ENCODE assay signal across 13 cellular contexts in genomic region chr19:8655340-8655709, GRCh38. TPM values are rescaled to one million over a fixed set of nuclear protein-coding genes. Genes with fewer than 3 reads are reported as not detected.
DNase-seq lines count a peak whose midpoint lies in the region; TF ChIP-seq lines count a peak whose summit lies in the region.
"Had no signal": no experiment of that assay in that cellular context is flagged by ENCODE, and none has a peak within 500 bp of the region (broad histone marks: within the 10 kb centered on the region; RNA-seq: fewer than 3 reads in every experiment).

No MANE protein-coding gene starts in this region.

- no peaks in the 10 kb centered on the region for H3K36me3 ChIP-seq in vagina
- H3K36me3 ChIP-seq: gastrocnemius medialis had no signal

- no peak for TF ChIP-seq POLR2A in vagina (IDR thresholded peaks at IDR 0.05)

- H3K4me3 Mint-ChIP-seq in T-helper 1 cell treated with Interleukin-12 subunit alpha and Interleukin-12 subunit beta and Interleukin-4 antibody, amounts not matched to agents 30 μg/mL and 1 μg/mL, for 36 hours = peak overlapping the region; percentile 32

- DNase-seq in NCI-H1417 (lab: John Stamatoyannopoulos, UW) = peak in 2 of 3 experiments; percentile 10 to 26
- no peak for DNase-seq in NCI-H1417 treated with DMSO at 0.1 percent for 48 hours (lab: John Stamatoyannopoulos, UW)
- DNase-seq in activated naive CD4-positive, alpha-beta T cell treated with anti-CD3 and anti-CD28 coated beads, Interleukin-2, amount 50 U/mL, for 16 hours = peak; percentile 36
- DNase-seq in stimulated activated CD4-positive, alpha-beta T cell treated with anti-CD3 and anti-CD28 coated beads, Interleukin-4, amount 100 ng/mL, for 4 hours = peak; percentile 12 to 18
- DNase-seq in vagina (ENCODE audit: extremely low spot score in 2 of 2) = no peak
- DNase-seq in cortex of kidney (lab: John Stamatoyannopoulos, UW) = no peak
- DNase-seq in putamen (ENCODE audit: low spot score) = no peak
- DNase-seq: gastrocnemius medialis had no signal

- H3K27ac Mint-ChIP-seq in T-helper 1 cell treated with Interleukin-12 subunit alpha and Interleukin-12 subunit beta and Interleukin-4 antibody, amounts not matched to agents 30 μg/mL and 1 μg/mL, for 36 hours = no peak overlapping the region

- no peak for TF ChIP-seq CTCF in vagina (IDR thresholded peaks at IDR 0.05)

- peaks cover 9% of the 10 kb centered on the region for H3K4me1 Mint-ChIP-seq in T-helper 1 cell treated with Interleukin-12 subunit alpha and Interleukin-12 subunit beta and Interleukin-4 antibody, amounts not matched to agents 30 μg/mL and 1 μg/mL, for 36 hours (ENCODE audit: low read depth)

- H3K27me3 ChIP-seq in vagina = no peaks in the 10 kb centered on the region
- H3K27me3 ChIP-seq: gastrocnemius medialis had no signal

- H3K9me3 ChIP-seq in vagina = no peaks in the 10 kb centered on the region
- H3K9me3 ChIP-seq: gastrocnemius medialis had no signal

- H3K36me3 Mint-ChIP-seq in T-helper 1 cell treated with Interleukin-12 subunit alpha and Interleukin-12 subunit beta and Interleukin-4 antibody, amounts not matched to agents 30 μg/mL and 1 μg/mL, for 36 hours (ENCODE audit: low read depth) = no peaks in the 10 kb centered on the region

- no peak overlapping the region for H3K27ac ChIP-seq in vagina
- H3K27ac ChIP-seq: gastrocnemius medialis had no signal

- H3K4me1 ChIP-seq in vagina = no peaks in the 10 kb centered on the region
- H3K4me1 ChIP-seq: gastrocnemius medialis had no signal

- no peak overlapping the region for H3K4me3 ChIP-seq in vagina
- H3K4me3 ChIP-seq: gastrocnemius medialis had no signal

- peaks cover 18% of the 10 kb centered on the region for H3K27me3 Mint-ChIP-seq in T-helper 1 cell treated with Interleukin-12 subunit alpha and Interleukin-12 subunit beta and Interleukin-4 antibody, amounts not matched to agents 30 μg/mL and 1 μg/mL, for 36 hours (ENCODE audit: low read depth)

- no peaks in the 10 kb centered on the region for H3K9me3 Mint-ChIP-seq in T-helper 1 cell treated with Interleukin-12 subunit alpha and Interleukin-12 subunit beta and Interleukin-4 antibody, amounts not matched to agents 30 μg/mL and 1 μg/mL, for 36 hours

- intact Hi-C loops in vagina (cut with DNase I) = loop anchor here (10.0 kb wide), 2 partner anchors 419 to 1559 kb away; no protein-coding TSS in a partner anchor

RNA-seq across cellular contexts. Expression of gene NFILZ, which starts 24.9 kb away (rescaled TPM):
- total RNA-seq in vagina = not detected
- total RNA-seq: chondrocyte, gastrocnemius medialis, H4, liver, pulmonary artery endothelial cell had no signal

RNA-seq across cellular contexts. Expression of gene ACTL9, which starts 43.3 kb away (rescaled TPM):
- not detected for total RNA-seq in vagina
- total RNA-seq: chondrocyte, gastrocnemius medialis, H4, liver, pulmonary artery endothelial cell had no signal

RNA-seq across cellular contexts. Expression of gene ADAMTS10, which starts 44.8 kb away (rescaled TPM):
- 66.3 TPM for total RNA-seq in vagina

Comparison
In these comparisons a context has a peak if more than half of its experiments do, and no peak if none do; other contexts are left out.
1. DNase-seq: peak in NCI-H1417 (2 of 3), activated naive CD4-positive, alpha-beta T cell treated with anti-CD3 and anti-CD28 coated beads, Interleukin-2, amount 50 U/mL, for 16 hours (single experiment) and stimulated activated CD4-positive, alpha-beta T cell treated with anti-CD3 and anti-CD28 coated beads, Interleukin-4, amount 100 ng/mL, for 4 hours (2 of 2); none in NCI-H1417 treated with DMSO at 0.1 percent for 48 hours (single experiment), vagina (0 of 2), cortex of kidney (single experiment) and putamen (single experiment).